ENCODE assay signal across 14 cellular contexts in genomic region chr6:82875573-82876185, GRCh38.
A peak's percentile ranks its signal among the peaks of the same experiment; 100 is the strongest.
DNase-seq lines count a peak whose midpoint lies in the region; ATAC-seq, FAIRE-seq and TF ChIP-seq lines count a peak whose summit lies in the region.
"Had no signal": no experiment of that assay in that cellular context is flagged by ENCODE, and none has a peak within 500 bp of the region (broad histone marks: within the 10 kb centered on the region; RNA-seq: fewer than 3 reads in every experiment).

No MANE protein-coding gene starts in this region.

- H3K27me3 ChIP-seq in AG04450 (ENCODE audit: control insufficient read depth, insufficient read depth, low read length) (no peaks in the 10 kb centered on the region), astrocyte (ENCODE audit: insufficient read depth, low read length) (no peaks in the 10 kb centered on the region), keratinocyte (ENCODE audit: control insufficient read depth, extremely low read depth, insufficient read depth, low read length) (no peaks in the 10 kb centered on the region)
- H3K27me3 ChIP-seq: heart left ventricle, right lobe of liver had no signal

- no peaks in the 10 kb centered on the region for H3K9me1 ChIP-seq in keratinocyte (ENCODE audit: control insufficient read depth, extremely low read depth, insufficient read depth, low read length)

- no peak overlapping the region for H3K9ac ChIP-seq in astrocyte (ENCODE audit: low read length)
- no peak overlapping the region for H3K9ac ChIP-seq in keratinocyte (ENCODE audit: control insufficient read depth, extremely low read depth, insufficient read depth, low read length)

- no peaks in the 10 kb centered on the region for H3K36me3 Mint-ChIP-seq in astrocyte (ENCODE audit: low read depth, unreplicated experiment)
- H3K36me3 Mint-ChIP-seq in WTC11 = no peaks in the 10 kb centered on the region
- H3K36me3 Mint-ChIP-seq: memory B cell had no signal

- ATAC-seq in WTC11 = no peak
- ATAC-seq: heart left ventricle had no signal

- H3K4me3 Mint-ChIP-seq in astrocyte (ENCODE audit: unreplicated experiment) (no peak overlapping the region), WTC11 (no peak overlapping the region)
- H3K4me3 Mint-ChIP-seq: activated T-cell treated with anti-CD3 and anti-CD28 coated beads, Interleukin-2, amount 50 U/mL, for 24 hours; B cell; memory B cell had no signal

- DNase-seq in AG04450 (ENCODE audit: low read depth, low spot score) (peak; percentile 32), HT-29 (ENCODE audit: low spot score) (peak; percentile 52), astrocyte (ENCODE audit: low read depth) (peak; percentile 88), keratinocyte (ENCODE audit: low read depth, low spot score) (peak; percentile 50), WTC11 (ENCODE audit: low spot score) (no peak), NCI-H510A treated with DMSO at 0.1 percent for 48 hours (lab: John Stamatoyannopoulos, UW) (no peak), NCI-H187 (lab: John Stamatoyannopoulos, UW) (no peak), NCI-H1105 (lab: John Stamatoyannopoulos, UW) (no peak)
- DNase-seq: activated T-cell treated with anti-CD3 and anti-CD28 coated beads, Interleukin-2, amount 50 U/mL, for 24 hours; heart left ventricle; NCI-H1105 treated with DMSO at 0.1 percent for 48 hours; right lobe of liver had no signal

- POLR2A ChIA-PET in AG04450 (lab: Yijun Ruan, JAX) (no interaction called here), WTC11 (lab: Charles Lee) (no interaction called here)

- H3K27me3 Mint-ChIP-seq in astrocyte (ENCODE audit: low read depth, unreplicated experiment) = no peaks in the 10 kb centered on the region
- no peaks in the 10 kb centered on the region for H3K27me3 Mint-ChIP-seq in WTC11 (ENCODE audit: low read depth)
- H3K27me3 Mint-ChIP-seq: activated T-cell treated with anti-CD3 and anti-CD28 coated beads, Interleukin-2, amount 50 U/mL, for 24 hours; B cell had no signal

- no peaks in the 10 kb centered on the region for H4K20me1 ChIP-seq in astrocyte (ENCODE audit: insufficient read depth, low read length)
- H4K20me1 ChIP-seq in keratinocyte (ENCODE audit: control insufficient read depth, extremely low read depth, insufficient read depth, low read length) = no peaks in the 10 kb centered on the region

- H3K79me2 ChIP-seq in astrocyte (ENCODE audit: insufficient read depth, low read length) (no peaks in the 10 kb centered on the region), keratinocyte (ENCODE audit: control insufficient read depth, insufficient read depth, low read length) (no peaks in the 10 kb centered on the region)

- H3K27ac ChIP-seq in AG04450 (ENCODE audit: low read depth, low read length) (no peak overlapping the region), astrocyte (ENCODE audit: low read depth, low read length) (no peak overlapping the region), keratinocyte (ENCODE audit: control insufficient read depth, insufficient read depth, low read length) (no peak overlapping the region)
- H3K27ac ChIP-seq: heart left ventricle, right lobe of liver had no signal

- dilution Hi-C loops in keratinocyte (cut with MboI; ENCODE audit: extremely low pct_ligation_motif_present, low sequenced_read_pairs) = no loop called here

- H2AFZ ChIP-seq in astrocyte (ENCODE audit: low read depth, low read length) (no peak overlapping the region), keratinocyte (ENCODE audit: control insufficient read depth, low read length) (no peak overlapping the region)

- no peaks in the 10 kb centered on the region for H3K36me3 ChIP-seq in astrocyte (ENCODE audit: insufficient read depth, low read length)
- H3K36me3 ChIP-seq in keratinocyte (ENCODE audit: control insufficient read depth in 2 of 2, extremely low read depth in 1 of 2, insufficient read depth in 2 of 2, low read length in 2 of 2) = no peaks in the 10 kb centered on the region
- H3K36me3 ChIP-seq: heart left ventricle, right lobe of liver had no signal

- peaks cover 29% of the 10 kb centered on the region for H3K4me1 ChIP-seq in astrocyte (ENCODE audit: insufficient read depth, low read length)
- peaks cover 10% of the 10 kb centered on the region for H3K4me1 ChIP-seq in keratinocyte (ENCODE audit: control insufficient read depth, extremely low read depth, insufficient read depth, low read length)
- H3K4me1 ChIP-seq: heart left ventricle, right lobe of liver had no signal

- no peaks in the 10 kb centered on the region for H3K9me3 ChIP-seq in AG04450 (ENCODE audit: control insufficient read depth, insufficient read depth, low read length)
- H3K9me3 ChIP-seq in astrocyte (ENCODE audit: insufficient read depth, low read depth, low read length) = no peaks in the 10 kb centered on the region
- no peaks in the 10 kb centered on the region for H3K9me3 ChIP-seq in keratinocyte (ENCODE audit: control insufficient read depth, low read depth, low read length)
- H3K9me3 ChIP-seq: heart left ventricle, right lobe of liver had no signal

- no peaks in the 10 kb centered on the region for H3K9me3 Mint-ChIP-seq in astrocyte (ENCODE audit: unreplicated experiment)
- H3K9me3 Mint-ChIP-seq in WTC11 = no peaks in the 10 kb centered on the region
- H3K9me3 Mint-ChIP-seq: activated T-cell treated with anti-CD3 and anti-CD28 coated beads, Interleukin-2, amount 50 U/mL, for 24 hours; memory B cell had no signal

- H3K4me3 ChIP-seq in AG04450 (ENCODE audit: low read depth, low read length) (no peak overlapping the region), astrocyte (ENCODE audit: insufficient read depth, low read depth, low read length) (no peak overlapping the region), keratinocyte (ENCODE audit: control insufficient read depth in 2 of 3, extremely low read depth in 1 of 3, insufficient read depth in 2 of 3, low read depth in 1 of 3, low read length in 3 of 3) (no peak overlapping the region)
- H3K4me3 ChIP-seq: heart left ventricle, right lobe of liver had no signal

- peak overlapping the region; percentile 41 for H3K27ac Mint-ChIP-seq in astrocyte (ENCODE audit: unreplicated experiment)
- no peak overlapping the region; the same call in 1 of the 2 replicates for H3K27ac Mint-ChIP-seq in WTC11
- H3K27ac Mint-ChIP-seq: activated T-cell treated with anti-CD3 and anti-CD28 coated beads, Interleukin-2, amount 50 U/mL, for 24 hours; B cell; memory B cell had no signal

- H3K4me1 Mint-ChIP-seq in astrocyte (ENCODE audit: low read depth, unreplicated experiment) (peaks cover 28% of the 10 kb centered on the region), WTC11 (peaks cover 7% of the 10 kb centered on the region)
- H3K4me1 Mint-ChIP-seq: B cell, memory B cell had no signal

- TF ChIP-seq CTCF in AG04450 (IDR thresholded peaks at IDR 0.05; ENCODE audit: low read depth, low read length) (no peak), astrocyte (IDR thresholded peaks at IDR 0.05; ENCODE audit: insufficient read depth, low read depth, low read length) (no peak), keratinocyte (optimal IDR thresholded peaks at IDR 0.05 in 1 of 3, IDR thresholded peaks at IDR 0.05 in 1 of 3, conservative IDR thresholded peaks at IDR 0.05 in 1 of 3; ENCODE audit: extremely low read depth in 1 of 3, insufficient read depth in 2 of 3, low read length in 3 of 3) (no peak), WTC11 (IDR thresholded peaks at IDR 0.05) (no peak)

- CTCF ChIA-PET in AG04450 (lab: Charles Lee) = interaction anchor here (1.3 kb wide), 1 partner anchor 192 kb away, joined by 4 read pairs; the partner anchor contains the start of gene DOP1A
- CTCF ChIA-PET in WTC11 (lab: Charles Lee) = no interaction called here

- H3K4me2 ChIP-seq in astrocyte (ENCODE audit: low read length) (peak overlapping the region; percentile 38), keratinocyte (ENCODE audit: control insufficient read depth, extremely low read depth, insufficient read depth, low read depth, low read length) (peak overlapping the region; percentile 18)

- FAIRE-seq in astrocyte (lab: Jason Lieb, UNC) = peak; percentile 65
- peak; percentile 93 for FAIRE-seq in keratinocyte (lab: Jason Lieb, UNC)

TF ChIP-seq in WTC11, 78 proteins besides CTCF, POLR2A, EP300 and RAD21:
- TF ChIP-seq GTF2I (CRISPR knock-in tag; conservative IDR thresholded peaks at IDR 0.05) = no peak
- TF ChIP-seq USF2 (CRISPR knock-in tag; IDR thresholded peaks at IDR 0.05) = no peak
- no peak for TF ChIP-seq ERG (CRISPR knock-in tag; IDR thresholded peaks at IDR 0.05)
- no peak for TF ChIP-seq TP53 (CRISPR knock-in tag; IDR thresholded peaks at IDR 0.05)
- no peak for TF ChIP-seq CBFB (CRISPR knock-in tag; IDR thresholded peaks at IDR 0.05; ENCODE audit: low read depth)

Comparison
In these comparisons a context has a peak if more than half of its experiments do, and no peak if none do; other contexts are left out.
1. DNase-seq: peak in AG04450 (single experiment), HT-29 (single experiment), astrocyte (single experiment) and keratinocyte (single experiment); none in WTC11 (single experiment), NCI-H510A treated with DMSO at 0.1 percent for 48 hours (single experiment), NCI-H187 (0 of 2) and NCI-H1105 (single experiment).